2 cellular contexts compared by ENCODE assay signal in genomic region chr20:62969939-62970306, GRCh38.
TF ChIP-seq lines count a peak whose summit lies in the region.

No MANE protein-coding gene starts in this region.

TF ChIP-seq in HepG2, 621 proteins besides CTCF, POLR2A, EP300 and RAD21 (continues in another document):
- 0 out of 2 replicates have a peak, but pooled peaks have one; percentile 1 for TF ChIP-seq RXRB (CRISPR knock-in tag; IDR thresholded peaks at IDR 0.05; ENCODE audit: borderline replicate concordance)
- peak; percentile 96 for TF ChIP-seq ZNF460 (CRISPR knock-in tag; IDR thresholded peaks at IDR 0.05; ENCODE audit: borderline replicate concordance)
- peak; percentile 46; the same call in 1 of the 2 replicates for TF ChIP-seq ZNF646 (CRISPR knock-in tag; IDR thresholded peaks at IDR 0.05)
- peak; percentile 48; the same call in 1 of the 2 replicates for TF ChIP-seq PITX1 (CRISPR knock-in tag; IDR thresholded peaks at IDR 0.05)
- peak; percentile 18; the same call in 1 of the 2 replicates for TF ChIP-seq HOXA3 (CRISPR knock-in tag; IDR thresholded peaks at IDR 0.05)
- TF ChIP-seq HNRNPH1 (optimal IDR thresholded peaks at IDR 0.05; ENCODE audit: low read depth, low read length) = no peak
- no peak for TF ChIP-seq TBP (CRISPR knock-in tag; IDR thresholded peaks at IDR 0.05)
- peak; percentile 97 for TF ChIP-seq ZNF770 (CRISPR knock-in tag; IDR thresholded peaks at IDR 0.05)
- TF ChIP-seq MEIS1 (CRISPR knock-in tag; IDR thresholded peaks at IDR 0.05; ENCODE audit: borderline replicate concordance) = no peak
- peak; percentile 13; the same call in 1 of the 2 replicates for TF ChIP-seq MTA1 (CRISPR knock-in tag; IDR thresholded peaks at IDR 0.05; ENCODE audit: borderline replicate concordance)
- no peak for TF ChIP-seq SP4 (CRISPR knock-in tag; IDR thresholded peaks at IDR 0.05)
- peak; percentile 73; the same call in 1 of the 2 replicates for TF ChIP-seq ZC3H13 (CRISPR knock-in tag; IDR thresholded peaks at IDR 0.05)
- 0 out of 4 replicates have a peak, but pooled peaks of 1 of the 2 experiments have one; percentile 10 for TF ChIP-seq ATF4 (CRISPR knock-in tag; IDR thresholded peaks at IDR 0.05)
- peak; percentile 90 for TF ChIP-seq ZMYM3 (CRISPR knock-in tag; IDR thresholded peaks at IDR 0.05)
- 0 out of 2 replicates have a peak, but pooled peaks have one; percentile 57 for TF ChIP-seq ATF5 (CRISPR knock-in tag; IDR thresholded peaks at IDR 0.05; ENCODE audit: low read depth)
- TF ChIP-seq YY1 (IDR thresholded peaks at IDR 0.05; ENCODE audit: insufficient read depth, insufficient replicate concordance, low read depth, low read length) = no peak
- TF ChIP-seq ZNF703 (CRISPR knock-in tag; IDR thresholded peaks at IDR 0.05; ENCODE audit: borderline replicate concordance) = 0 out of 2 replicates have a peak, but pooled peaks have one; percentile 26
- peak; percentile 4; the same call in 1 of the 2 replicates for TF ChIP-seq MYC (CRISPR knock-in tag; IDR thresholded peaks at IDR 0.05; ENCODE audit: borderline replicate concordance)
- TF ChIP-seq RXRA (CRISPR knock-in tag; IDR thresholded peaks at IDR 0.05) = peak; percentile 16; the same call in 1 of the 2 replicates
- TF ChIP-seq ZNF468 (CRISPR knock-in tag; IDR thresholded peaks at IDR 0.05) = 0 out of 2 replicates have a peak, but pooled peaks have one; percentile 67

TF ChIP-seq in H1, 55 proteins besides CTCF, POLR2A, EP300 and RAD21:
- no peak for TF ChIP-seq ATF2 (IDR thresholded peaks at IDR 0.05; ENCODE audit: low read length)
- TF ChIP-seq KDM4A (IDR thresholded peaks at IDR 0.05; ENCODE audit: low read depth, low read length, severe bottlenecking) = no peak
- no peak for TF ChIP-seq CHD1 (IDR thresholded peaks at IDR 0.05; ENCODE audit: low read depth, low read length)
- no peak for TF ChIP-seq CREB1 (IDR thresholded peaks at IDR 0.05)
- no peak for TF ChIP-seq JUND (IDR thresholded peaks at IDR 0.05; ENCODE audit: low read length)
- TF ChIP-seq SP1 (IDR thresholded peaks at IDR 0.05; ENCODE audit: low read depth, low read length) = no peak
- no peak for TF ChIP-seq CEBPB (IDR thresholded peaks at IDR 0.05; ENCODE audit: low read depth, low read length)
- TF ChIP-seq HDAC6 (IDR thresholded peaks at IDR 0.05; ENCODE audit: low read depth, low read length) = no peak
- no peak for TF ChIP-seq SIX5 (IDR thresholded peaks at IDR 0.05; ENCODE audit: low read depth, low read length)
- TF ChIP-seq MAX (IDR thresholded peaks at IDR 0.05) = no peak
- TF ChIP-seq TAF7 (optimal IDR thresholded peaks at IDR 0.05; ENCODE audit: borderline replicate concordance, low read depth, low read length) = no peak
- no peak for TF ChIP-seq TAF1 (IDR thresholded peaks at IDR 0.05; ENCODE audit: low read depth, low read length)
TF ChIP-seq in H1: peak in this region for 0.
